Comparison of ENCODE assay signal across 1 cellular context in genomic region chr2:120231974-120232635, GRCh38.
TF ChIP-seq lines count a peak whose summit lies in the region.

No MANE protein-coding gene starts in this region.

TF ChIP-seq in GM12878, 131 proteins besides CTCF, POLR2A, EP300 and RAD21 (continued from another document and continues in another):
- no peak for TF ChIP-seq USF2 (IDR thresholded peaks at IDR 0.05; ENCODE audit: borderline replicate concordance, low read depth, low read length)
- 0 out of 2 replicates have a peak, but pooled peaks have one; percentile 53 for TF ChIP-seq ASH2L (IDR thresholded peaks at IDR 0.05; ENCODE audit: borderline replicate concordance, low read depth)
- TF ChIP-seq, protein P1, sequence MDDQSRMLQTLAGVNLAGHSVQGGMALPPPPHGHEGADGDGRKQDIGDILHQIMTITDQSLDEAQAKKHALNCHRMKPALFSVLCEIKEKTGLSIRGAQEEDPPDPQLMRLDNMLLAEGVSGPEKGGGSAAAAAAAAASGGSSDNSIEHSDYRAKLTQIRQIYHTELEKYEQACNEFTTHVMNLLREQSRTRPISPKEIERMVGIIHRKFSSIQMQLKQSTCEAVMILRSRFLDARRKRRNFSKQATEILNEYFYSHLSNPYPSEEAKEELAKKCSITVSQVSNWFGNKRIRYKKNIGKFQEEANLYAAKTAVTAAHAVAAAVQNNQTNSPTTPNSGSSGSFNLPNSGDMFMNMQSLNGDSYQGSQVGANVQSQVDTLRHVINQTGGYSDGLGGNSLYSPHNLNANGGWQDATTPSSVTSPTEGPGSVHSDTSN (IDR thresholded peaks at IDR 0.05; ENCODE audit: insufficient replicate concordance, low read depth, low read length) = peak; percentile 68
- TF ChIP-seq, protein P2, sequence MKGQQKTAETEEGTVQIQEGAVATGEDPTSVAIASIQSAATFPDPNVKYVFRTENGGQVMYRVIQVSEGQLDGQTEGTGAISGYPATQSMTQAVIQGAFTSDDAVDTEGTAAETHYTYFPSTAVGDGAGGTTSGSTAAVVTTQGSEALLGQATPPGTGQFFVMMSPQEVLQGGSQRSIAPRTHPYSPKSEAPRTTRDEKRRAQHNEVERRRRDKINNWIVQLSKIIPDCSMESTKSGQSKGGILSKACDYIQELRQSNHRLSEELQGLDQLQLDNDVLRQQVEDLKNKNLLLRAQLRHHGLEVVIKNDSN (IDR thresholded peaks at IDR 0.05; ENCODE audit: borderline replicate concordance, extremely low read length, insufficient read depth, low read depth, low read length) = no peak
- no peak for TF ChIP-seq CEBPB (IDR thresholded peaks at IDR 0.05; ENCODE audit: borderline replicate concordance in 1 of 2, low read depth in 2 of 2, low read length in 2 of 2)
- TF ChIP-seq, protein P3, sequence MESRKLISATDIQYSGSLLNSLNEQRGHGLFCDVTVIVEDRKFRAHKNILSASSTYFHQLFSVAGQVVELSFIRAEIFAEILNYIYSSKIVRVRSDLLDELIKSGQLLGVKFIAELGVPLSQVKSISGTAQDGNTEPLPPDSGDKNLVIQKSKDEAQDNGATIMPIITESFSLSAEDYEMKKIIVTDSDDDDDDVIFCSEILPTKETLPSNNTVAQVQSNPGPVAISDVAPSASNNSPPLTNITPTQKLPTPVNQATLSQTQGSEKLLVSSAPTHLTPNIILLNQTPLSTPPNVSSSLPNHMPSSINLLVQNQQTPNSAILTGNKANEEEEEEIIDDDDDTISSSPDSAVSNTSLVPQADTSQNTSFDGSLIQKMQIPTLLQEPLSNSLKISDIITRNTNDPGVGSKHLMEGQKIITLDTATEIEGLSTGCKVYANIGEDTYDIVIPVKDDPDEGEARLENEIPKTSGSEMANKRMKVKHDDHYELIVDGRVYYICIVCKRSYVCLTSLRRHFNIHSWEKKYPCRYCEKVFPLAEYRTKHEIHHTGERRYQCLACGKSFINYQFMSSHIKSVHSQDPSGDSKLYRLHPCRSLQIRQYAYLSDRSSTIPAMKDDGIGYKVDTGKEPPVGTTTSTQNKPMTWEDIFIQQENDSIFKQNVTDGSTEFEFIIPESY (IDR thresholded peaks at IDR 0.05) = no peak
- no peak for TF ChIP-seq NR2F1 (conservative IDR thresholded peaks at IDR 0.05)
- no peak for TF ChIP-seq RCOR1 (conservative IDR thresholded peaks at IDR 0.05; ENCODE audit: low read depth, low read length)
- no peak for TF ChIP-seq KLF5 (IDR thresholded peaks at IDR 0.05; ENCODE audit: partially characterized antibody)
- no peak for TF ChIP-seq IRF5 (IDR thresholded peaks at IDR 0.05; ENCODE audit: borderline replicate concordance)
- no peak for TF ChIP-seq ZNF207 (IDR thresholded peaks at IDR 0.05; ENCODE audit: borderline replicate concordance)
- TF ChIP-seq MTA2 (IDR thresholded peaks at IDR 0.05; ENCODE audit: low read depth) = peak; percentile 43; the same call in 1 of the 2 replicates
- no peak for TF ChIP-seq RAD51 (IDR thresholded peaks at IDR 0.05)
- TF ChIP-seq NR2C1 (IDR thresholded peaks at IDR 0.05) = no peak
- TF ChIP-seq MEF2B (IDR thresholded peaks at IDR 0.05; ENCODE audit: partially characterized antibody, poor library complexity, severe bottlenecking) = no peak
- TF ChIP-seq YBX1 (IDR thresholded peaks at IDR 0.05) = no peak
- peak; percentile 86 for TF ChIP-seq NFIC (IDR thresholded peaks at IDR 0.05; ENCODE audit: low read depth, low read length)
- TF ChIP-seq, protein P4, sequence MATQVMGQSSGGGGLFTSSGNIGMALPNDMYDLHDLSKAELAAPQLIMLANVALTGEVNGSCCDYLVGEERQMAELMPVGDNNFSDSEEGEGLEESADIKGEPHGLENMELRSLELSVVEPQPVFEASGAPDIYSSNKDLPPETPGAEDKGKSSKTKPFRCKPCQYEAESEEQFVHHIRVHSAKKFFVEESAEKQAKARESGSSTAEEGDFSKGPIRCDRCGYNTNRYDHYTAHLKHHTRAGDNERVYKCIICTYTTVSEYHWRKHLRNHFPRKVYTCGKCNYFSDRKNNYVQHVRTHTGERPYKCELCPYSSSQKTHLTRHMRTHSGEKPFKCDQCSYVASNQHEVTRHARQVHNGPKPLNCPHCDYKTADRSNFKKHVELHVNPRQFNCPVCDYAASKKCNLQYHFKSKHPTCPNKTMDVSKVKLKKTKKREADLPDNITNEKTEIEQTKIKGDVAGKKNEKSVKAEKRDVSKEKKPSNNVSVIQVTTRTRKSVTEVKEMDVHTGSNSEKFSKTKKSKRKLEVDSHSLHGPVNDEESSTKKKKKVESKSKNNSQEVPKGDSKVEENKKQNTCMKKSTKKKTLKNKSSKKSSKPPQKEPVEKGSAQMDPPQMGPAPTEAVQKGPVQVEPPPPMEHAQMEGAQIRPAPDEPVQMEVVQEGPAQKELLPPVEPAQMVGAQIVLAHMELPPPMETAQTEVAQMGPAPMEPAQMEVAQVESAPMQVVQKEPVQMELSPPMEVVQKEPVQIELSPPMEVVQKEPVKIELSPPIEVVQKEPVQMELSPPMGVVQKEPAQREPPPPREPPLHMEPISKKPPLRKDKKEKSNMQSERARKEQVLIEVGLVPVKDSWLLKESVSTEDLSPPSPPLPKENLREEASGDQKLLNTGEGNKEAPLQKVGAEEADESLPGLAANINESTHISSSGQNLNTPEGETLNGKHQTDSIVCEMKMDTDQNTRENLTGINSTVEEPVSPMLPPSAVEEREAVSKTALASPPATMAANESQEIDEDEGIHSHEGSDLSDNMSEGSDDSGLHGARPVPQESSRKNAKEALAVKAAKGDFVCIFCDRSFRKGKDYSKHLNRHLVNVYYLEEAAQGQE (IDR thresholded peaks at IDR 0.05; ENCODE audit: low read depth, low read length) = no peak
- TF ChIP-seq ZNF687 (IDR thresholded peaks at IDR 0.05) = peak; percentile 33; the same call in 1 of the 2 replicates
- TF ChIP-seq MLLT1 (IDR thresholded peaks at IDR 0.05) = 0 out of 2 replicates have a peak, but pooled peaks have one; percentile 22
- peak; percentile 41; the same call in 1 of the 2 replicates for TF ChIP-seq MEF2A (IDR thresholded peaks at IDR 0.05; ENCODE audit: insufficient read depth, low read depth, low read length)
- TF ChIP-seq FOXK2 (IDR thresholded peaks at IDR 0.05) = no peak
- TF ChIP-seq SIN3A (IDR thresholded peaks at IDR 0.05; ENCODE audit: low read depth, low read length) = no peak
- TF ChIP-seq TCF7 (IDR thresholded peaks at IDR 0.05; ENCODE audit: borderline replicate concordance) = peak; percentile 93
- TF ChIP-seq IRF4 (IDR thresholded peaks at IDR 0.05; ENCODE audit: low read depth, low read length) = peak; percentile 78; the same call in 1 of the 2 replicates
- TF ChIP-seq, protein P5, sequence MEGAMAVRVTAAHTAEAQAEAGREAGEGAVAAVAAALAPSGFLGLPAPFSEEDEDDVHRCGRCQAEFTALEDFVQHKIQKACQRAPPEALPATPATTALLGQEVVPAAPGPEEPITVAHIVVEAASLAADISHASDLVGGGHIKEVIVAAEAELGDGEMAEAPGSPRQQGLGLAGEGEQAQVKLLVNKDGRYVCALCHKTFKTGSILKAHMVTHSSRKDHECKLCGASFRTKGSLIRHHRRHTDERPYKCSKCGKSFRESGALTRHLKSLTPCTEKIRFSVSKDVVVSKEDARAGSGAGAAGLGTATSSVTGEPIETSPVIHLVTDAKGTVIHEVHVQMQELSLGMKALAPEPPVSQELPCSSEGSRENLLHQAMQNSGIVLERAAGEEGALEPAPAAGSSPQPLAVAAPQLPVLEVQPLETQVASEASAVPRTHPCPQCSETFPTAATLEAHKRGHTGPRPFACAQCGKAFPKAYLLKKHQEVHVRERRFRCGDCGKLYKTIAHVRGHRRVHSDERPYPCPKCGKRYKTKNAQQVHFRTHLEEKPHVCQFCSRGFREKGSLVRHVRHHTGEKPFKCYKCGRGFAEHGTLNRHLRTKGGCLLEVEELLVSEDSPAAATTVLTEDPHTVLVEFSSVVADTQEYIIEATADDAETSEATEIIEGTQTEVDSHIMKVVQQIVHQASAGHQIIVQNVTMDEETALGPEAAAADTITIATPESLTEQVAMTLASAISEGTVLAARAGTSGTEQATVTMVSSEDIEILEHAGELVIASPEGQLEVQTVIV (IDR thresholded peaks at IDR 0.05; ENCODE audit: borderline replicate concordance, partially characterized antibody) = no peak
- 0 out of 2 replicates have a peak, but pooled peaks have one; percentile 2 for TF ChIP-seq YY1 (IDR thresholded peaks at IDR 0.05; ENCODE audit: low read depth, low read length)
- TF ChIP-seq ZBTB40 (IDR thresholded peaks at IDR 0.05; ENCODE audit: borderline replicate concordance) = peak; percentile 21; the same call in 1 of the 2 replicates
- no peak for TF ChIP-seq LARP7 (IDR thresholded peaks at IDR 0.05)
